ENCODE assay signal across 16 cellular contexts in the genomic region with DNA sequence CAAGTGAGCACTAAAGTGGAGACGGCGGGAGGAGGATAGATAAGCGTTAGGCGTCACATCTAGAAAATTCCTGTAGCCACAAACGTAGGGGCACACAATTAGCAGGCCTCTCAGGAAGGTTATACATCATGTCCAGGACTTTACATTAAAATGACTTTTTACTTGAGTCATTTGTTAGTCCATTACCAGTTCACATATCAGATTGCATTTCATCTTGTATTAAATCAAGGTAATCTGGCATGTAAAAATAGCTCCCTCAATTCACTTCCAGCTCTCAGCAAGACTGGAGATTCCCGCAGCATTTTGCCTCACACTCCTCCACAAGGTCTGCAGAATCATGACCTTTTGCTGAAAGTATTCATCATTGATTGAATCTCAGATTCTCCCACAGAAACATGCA.
"Had no signal": no experiment of that assay in that cellular context is flagged by ENCODE, and none has a peak within 500 bp of the region (broad histone marks: within the 10 kb centered on the region; RNA-seq: fewer than 3 reads in every experiment).

No MANE protein-coding gene starts in this region.

- H3K27ac ChIP-seq: left ventricle myocardium inferior, pancreas had no signal

- H3K4me3 Mint-ChIP-seq: activated CD4-positive, alpha-beta memory T cell treated with anti-CD3 and anti-CD28 coated beads, Interleukin-2, amount 10 ng/mL, durations not matched to agents 7 days and 5 days; activated CD4-positive, alpha-beta T cell treated with anti-CD3 and anti-CD28 coated beads for 36 hours; activated naive CD8-positive, alpha-beta T cell treated with anti-CD3 and anti-CD28 coated beads, Interleukin-2, amount 10 ng/mL, durations not matched to agents 7 days and 5 days; activated T-cell treated with anti-CD3 and anti-CD28 coated beads, Interleukin-2, amount 50 U/mL, for 72 hours; memory B cell; stimulated activated naive B cell treated with anti-CD40 and anti-IgM and Interleukin-4, amounts not matched to agents 10 μg/mL and 1 μg/mL and 100 μg/mL, for 72 hours; T-cell; type B pancreatic cell had no signal

- H3K9me3 Mint-ChIP-seq: activated CD4-positive, alpha-beta memory T cell treated with anti-CD3 and anti-CD28 coated beads, Interleukin-2, amount 10 ng/mL, durations not matched to agents 7 days and 5 days; activated naive CD8-positive, alpha-beta T cell treated with anti-CD3 and anti-CD28 coated beads, Interleukin-2, amount 10 ng/mL, durations not matched to agents 7 days and 5 days; activated T-cell treated with anti-CD3 and anti-CD28 coated beads, Interleukin-2, amount 50 U/mL, for 72 hours; memory B cell had no signal

- DNase-seq: activated CD4-positive, alpha-beta memory T cell treated with anti-CD3 and anti-CD28 coated beads, Interleukin-2, amount 10 ng/mL, durations not matched to agents 7 days and 5 days; activated CD4-positive, alpha-beta T cell treated with anti-CD3 and anti-CD28 coated beads for 36 hours; activated naive CD8-positive, alpha-beta T cell treated with anti-CD3 and anti-CD28 coated beads, Interleukin-2, amount 10 ng/mL, durations not matched to agents 7 days and 5 days; activated T-cell treated with anti-CD3 and anti-CD28 coated beads, Interleukin-2, amount 50 U/mL, for 72 hours; effector CD8-positive, alpha-beta T cell; heart left ventricle; islet precursor cell; left ventricle myocardium inferior; pancreas; stimulated activated naive B cell treated with anti-CD40 and anti-IgM and Interleukin-4, amounts not matched to agents 10 μg/mL and 1 μg/mL and 100 μg/mL, for 72 hours; substantia nigra; T-cell; T1000 had no signal

- H3K4me1 ChIP-seq: pancreas had no signal

- H3K4me3 ChIP-seq: heart left ventricle, left ventricle myocardium inferior, pancreas, right atrium auricular region had no signal

- H3K36me3 Mint-ChIP-seq: activated naive CD8-positive, alpha-beta T cell treated with anti-CD3 and anti-CD28 coated beads, Interleukin-2, amount 10 ng/mL, durations not matched to agents 7 days and 5 days; memory B cell; stimulated activated naive B cell treated with anti-CD40 and anti-IgM and Interleukin-4, amounts not matched to agents 10 μg/mL and 1 μg/mL and 100 μg/mL, for 72 hours; T-cell; type B pancreatic cell had no signal

- H3K36me3 ChIP-seq: heart left ventricle, left ventricle myocardium inferior, pancreas, right atrium auricular region had no signal

- H3K4me1 Mint-ChIP-seq: activated CD4-positive, alpha-beta memory T cell treated with anti-CD3 and anti-CD28 coated beads, Interleukin-2, amount 10 ng/mL, durations not matched to agents 7 days and 5 days; activated CD4-positive, alpha-beta T cell treated with anti-CD3 and anti-CD28 coated beads for 36 hours; activated naive CD8-positive, alpha-beta T cell treated with anti-CD3 and anti-CD28 coated beads, Interleukin-2, amount 10 ng/mL, durations not matched to agents 7 days and 5 days; memory B cell; stimulated activated naive B cell treated with anti-CD40 and anti-IgM and Interleukin-4, amounts not matched to agents 10 μg/mL and 1 μg/mL and 100 μg/mL, for 72 hours; T-cell had no signal

- H3K27ac Mint-ChIP-seq: activated CD4-positive, alpha-beta memory T cell treated with anti-CD3 and anti-CD28 coated beads, Interleukin-2, amount 10 ng/mL, durations not matched to agents 7 days and 5 days; activated CD4-positive, alpha-beta T cell treated with anti-CD3 and anti-CD28 coated beads for 36 hours; activated naive CD8-positive, alpha-beta T cell treated with anti-CD3 and anti-CD28 coated beads, Interleukin-2, amount 10 ng/mL, durations not matched to agents 7 days and 5 days; activated T-cell treated with anti-CD3 and anti-CD28 coated beads, Interleukin-2, amount 50 U/mL, for 72 hours; memory B cell; stimulated activated naive B cell treated with anti-CD40 and anti-IgM and Interleukin-4, amounts not matched to agents 10 μg/mL and 1 μg/mL and 100 μg/mL, for 72 hours; T-cell; type B pancreatic cell had no signal

- H3K27me3 ChIP-seq: heart left ventricle, pancreas, right atrium auricular region had no signal

- H3K9me3 ChIP-seq: heart left ventricle, left ventricle myocardium inferior, pancreas, right atrium auricular region had no signal

- ATAC-seq: activated CD4-positive, alpha-beta T cell treated with anti-CD3 and anti-CD28 coated beads for 36 hours; activated T-cell treated with anti-CD3 and anti-CD28 coated beads, Interleukin-2, amount 50 U/mL, for 72 hours; stimulated activated naive B cell treated with anti-CD40 and anti-IgM and Interleukin-4, amounts not matched to agents 10 μg/mL and 1 μg/mL and 100 μg/mL, for 72 hours; T-cell had no signal

- H3K27me3 Mint-ChIP-seq: activated CD4-positive, alpha-beta memory T cell treated with anti-CD3 and anti-CD28 coated beads, Interleukin-2, amount 10 ng/mL, durations not matched to agents 7 days and 5 days; type B pancreatic cell had no signal
